ENCODE assay signal across 1 cellular context in the genomic region with DNA sequence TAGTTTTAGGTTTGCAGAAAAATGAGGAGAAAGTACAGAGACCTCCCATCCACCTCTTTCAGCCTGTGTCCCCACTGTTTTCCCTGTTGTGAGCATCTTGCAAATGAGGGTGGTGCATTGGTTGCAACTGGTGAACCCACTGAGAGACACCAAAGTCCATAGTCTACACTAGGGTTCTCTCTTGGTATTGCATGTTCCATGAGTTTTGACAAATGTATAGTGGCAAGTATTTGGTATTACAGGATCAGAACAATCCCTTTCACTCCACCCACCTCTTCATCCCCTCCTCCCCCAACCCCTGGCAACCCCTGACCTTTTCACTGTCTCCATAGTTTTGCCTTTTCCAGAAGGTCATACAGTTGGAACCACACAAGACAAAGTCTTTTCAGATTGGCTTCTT.
TF ChIP-seq lines count a peak whose summit lies in the region.

No MANE protein-coding gene starts in this region.

TF ChIP-seq in H1, 55 proteins besides CTCF, POLR2A, EP300 and RAD21 (continued from another document):
- no peak for TF ChIP-seq ASH2L (IDR thresholded peaks at IDR 0.05; ENCODE audit: low read length)
- TF ChIP-seq, protein P1, sequence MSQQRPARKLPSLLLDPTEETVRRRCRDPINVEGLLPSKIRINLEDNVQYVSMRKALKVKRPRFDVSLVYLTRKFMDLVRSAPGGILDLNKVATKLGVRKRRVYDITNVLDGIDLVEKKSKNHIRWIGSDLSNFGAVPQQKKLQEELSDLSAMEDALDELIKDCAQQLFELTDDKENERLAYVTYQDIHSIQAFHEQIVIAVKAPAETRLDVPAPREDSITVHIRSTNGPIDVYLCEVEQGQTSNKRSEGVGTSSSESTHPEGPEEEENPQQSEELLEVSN (IDR thresholded peaks at IDR 0.05): no peak
- no peak for TF ChIP-seq YY1 (IDR thresholded peaks at IDR 0.05; ENCODE audit: low read depth, low read length)
